In the genomic region with DNA sequence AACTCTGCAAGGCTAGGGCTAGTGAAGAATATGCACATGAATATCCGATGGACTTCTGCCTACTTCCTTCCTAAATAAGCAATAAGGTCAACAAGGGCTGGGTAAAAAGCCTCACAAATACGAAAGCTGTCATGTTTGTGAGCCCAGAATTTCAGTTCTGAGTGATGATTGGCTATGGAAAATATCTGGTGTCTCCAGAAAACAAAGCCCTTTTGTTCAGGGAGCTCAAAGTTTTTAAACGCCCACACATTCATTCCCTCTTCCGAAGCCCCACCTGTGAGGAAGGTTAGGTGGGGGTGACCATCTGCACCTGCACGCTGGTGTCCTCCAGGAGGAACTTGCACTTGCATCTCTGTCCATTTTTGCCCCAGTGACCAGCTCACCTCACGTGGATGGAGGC, we compare ENCODE assay signal across 18 cellular contexts.
"Had no signal": no experiment of that assay in that cellular context is flagged by ENCODE, and none has a peak within 500 bp of the region (broad histone marks: within the 10 kb centered on the region; RNA-seq: fewer than 3 reads in every experiment).

No MANE protein-coding gene starts in this region.

- H3K36me3 ChIP-seq: adrenal gland, gastrocnemius medialis, heart left ventricle, lower lobe of right lung, WERI-Rb-1 had no signal

- H3K36me3 Mint-ChIP-seq: natural killer cell treated with Interleukin-12 subunit alpha and Interleukin-12 subunit beta and Interleukin-15 and Interleukin-18, amount 100 ng/mL, for 72 hours had no signal

- ATAC-seq: activated naive CD4-positive, alpha-beta T cell treated with anti-CD3 and anti-CD28 coated beads, Interleukin-2, amount 50 U/mL, for 72 hours; esophagus mucosa; gastrocnemius medialis; heart left ventricle; lower lobe of right lung; natural killer cell treated with Interleukin-12 subunit alpha and Interleukin-12 subunit beta and Interleukin-15 and Interleukin-18, amount 100 ng/mL, for 72 hours; stimulated activated naive B cell treated with anti-CD40 and anti-IgM and Interleukin-4, amounts not matched to agents 10 μg/mL and 1 μg/mL and 100 μg/mL, for 72 hours had no signal

- H3K4me1 ChIP-seq: gastrocnemius medialis, lower lobe of right lung had no signal

- DNase-seq: activated CD4-positive, alpha-beta memory T cell treated with anti-CD3 and anti-CD28 coated beads for 36 hours; activated gamma-delta T cell treated with Interleukin-2 at 50 U/mL for 16 hours; activated T-cell treated with anti-CD3 and anti-CD28 coated beads for 4 hours; effector CD4-positive, alpha-beta T cell; gastrocnemius medialis; heart left ventricle; immature natural killer cell; lower lobe of right lung; occipital lobe; stimulated activated naive B cell treated with anti-CD40 and anti-IgM and Interleukin-4, amounts not matched to agents 10 μg/mL and 1 μg/mL and 100 μg/mL, for 72 hours; T-helper 2 cell; WERI-Rb-1 had no signal

- H3K27me3 ChIP-seq: gastrocnemius medialis, heart left ventricle had no signal

- H3K9me3 Mint-ChIP-seq: natural killer cell treated with Interleukin-12 subunit alpha and Interleukin-12 subunit beta and Interleukin-15 and Interleukin-18, amount 100 ng/mL, for 72 hours had no signal

- H3K4me1 Mint-ChIP-seq: immature natural killer cell had no signal

- H3K27ac Mint-ChIP-seq: activated CD4-positive, alpha-beta memory T cell treated with anti-CD3 and anti-CD28 coated beads for 36 hours; activated T-helper 1 cell treated with anti-CD3 and anti-CD28 coated beads, Interleukin-12 subunit alpha, Interleukin-12 subunit beta, Interleukin-2, Interleukin-4 antibody, amounts not matched to agents 30 ng/mL and 10 ng/mL and 1 ng/mL, durations not matched to agents 14 hours and 24 hours and 36 hours; immature natural killer cell; natural killer cell treated with Interleukin-12 subunit alpha and Interleukin-12 subunit beta and Interleukin-15 and Interleukin-18, amount 100 ng/mL, for 72 hours; progenitor cell of endocrine pancreas; stimulated activated naive B cell treated with anti-CD40 and anti-IgM and Interleukin-4, amounts not matched to agents 10 μg/mL and 1 μg/mL and 100 μg/mL, for 72 hours had no signal

- H3K4me3 Mint-ChIP-seq: activated CD4-positive, alpha-beta memory T cell treated with anti-CD3 and anti-CD28 coated beads for 36 hours; activated T-helper 1 cell treated with anti-CD3 and anti-CD28 coated beads, Interleukin-12 subunit alpha, Interleukin-12 subunit beta, Interleukin-2, Interleukin-4 antibody, amounts not matched to agents 30 ng/mL and 10 ng/mL and 1 ng/mL, durations not matched to agents 14 hours and 24 hours and 36 hours; immature natural killer cell; natural killer cell treated with Interleukin-12 subunit alpha and Interleukin-12 subunit beta and Interleukin-15 and Interleukin-18, amount 100 ng/mL, for 72 hours; stimulated activated naive B cell treated with anti-CD40 and anti-IgM and Interleukin-4, amounts not matched to agents 10 μg/mL and 1 μg/mL and 100 μg/mL, for 72 hours had no signal

- H3K9me3 ChIP-seq: gastrocnemius medialis had no signal

- H3K27me3 Mint-ChIP-seq: progenitor cell of endocrine pancreas had no signal

- H3K27ac ChIP-seq: adrenal gland, gastrocnemius medialis, heart left ventricle, lower lobe of right lung, WERI-Rb-1 had no signal

- H3K4me3 ChIP-seq: adrenal gland, gastrocnemius medialis, heart left ventricle, lower lobe of right lung had no signal
